Comparison of ENCODE assay signal across 18 cellular contexts in genomic region chr7:3309140-3309539, GRCh38. TPM values are rescaled to one million over a fixed set of nuclear protein-coding genes. Genes with fewer than 3 reads are reported as not detected.
DNase-seq lines count a peak whose midpoint lies in the region; ATAC-seq and TF ChIP-seq lines count a peak whose summit lies in the region.
"Had no signal": no experiment of that assay in that cellular context is flagged by ENCODE, and none has a peak within 500 bp of the region (broad histone marks: within the 10 kb centered on the region; RNA-seq: fewer than 3 reads in every experiment).

No MANE protein-coding gene starts in this region.

- ATAC-seq in GM18517 (IDR thresholded peaks at IDR 0.05; ENCODE audit: unreplicated experiment): no peak
- ATAC-seq: lower lobe of right lung; naive thymus-derived CD8-positive, alpha-beta T cell had no signal

- no peaks in the 10 kb centered on the region for H3K27me3 ChIP-seq in breast epithelium
- H3K27me3 ChIP-seq: SJCRH30 had no signal

- TF ChIP-seq CTCF in MCF 10A (IDR thresholded peaks at IDR 0.05; ENCODE audit: unreplicated experiment): peak; percentile 20
- no peak for TF ChIP-seq CTCF in breast epithelium (IDR thresholded peaks at IDR 0.05)
- no peak for TF ChIP-seq CTCF in choroid plexus epithelial cell (conservative IDR thresholded peaks at IDR 0.05; ENCODE audit: low read depth, low read length)
- no peak for TF ChIP-seq CTCF in progenitor cell of endocrine pancreas (IDR thresholded peaks at IDR 0.05; ENCODE audit: unreplicated experiment)

- TF ChIP-seq POLR2A in breast epithelium (IDR thresholded peaks at IDR 0.05): no peak

- H3K4me1 Mint-ChIP-seq in MCF 10A (ENCODE audit: insufficient read depth, unreplicated experiment) (no peaks in the 10 kb centered on the region), progenitor cell of endocrine pancreas (ENCODE audit: low read depth) (peaks cover 14% of the 10 kb centered on the region)
- H3K4me1 Mint-ChIP-seq: naive thymus-derived CD8-positive, alpha-beta T cell had no signal

- H3K9me3 Mint-ChIP-seq in MCF 10A (ENCODE audit: unreplicated experiment) (no peaks in the 10 kb centered on the region), progenitor cell of endocrine pancreas (ENCODE audit: low read depth) (no peaks in the 10 kb centered on the region)
- H3K9me3 Mint-ChIP-seq: activated T-helper 1 cell treated with anti-CD3 and anti-CD28 coated beads, Interleukin-12 subunit alpha, Interleukin-12 subunit beta, Interleukin-2, Interleukin-4 antibody, amounts not matched to agents 30 ng/mL and 10 ng/mL and 1 ng/mL, durations not matched to agents 14 hours and 24 hours and 36 hours; naive thymus-derived CD8-positive, alpha-beta T cell had no signal

- POLR2A ChIA-PET in MCF 10A (lab: Yijun Ruan, JAX): no interaction called here

- DNase-seq in MCF 10A (ENCODE audit: unreplicated experiment) (peak; percentile 55), breast epithelium (ENCODE audit: low spot score in 2 of 2) (no peak), NCI-H69 (lab: John Stamatoyannopoulos, UW) (peak; percentile 74), choroid plexus epithelial cell (ENCODE audit: low read depth) (peak; percentile 15), progenitor cell of endocrine pancreas (ENCODE audit: low spot score, unreplicated experiment) (no peak), islet precursor cell (no peak), AML-193 (lab: John Stamatoyannopoulos, UW) (no peak)
- DNase-seq: activated CD4-positive, alpha-beta T cell treated with anti-CD3 and anti-CD28 coated beads, Interleukin-2, amount 50 U/mL, for 48 hours; caudate nucleus; lower lobe of right lung; MG63; naive thymus-derived CD8-positive, alpha-beta T cell; retina had no signal

- H3K27ac ChIP-seq in breast epithelium: no peak overlapping the region
- H3K27ac ChIP-seq: lower lobe of right lung, SJCRH30 had no signal

- H3K36me3 Mint-ChIP-seq in MCF 10A (ENCODE audit: insufficient read depth, unreplicated experiment): no peaks in the 10 kb centered on the region
- H3K36me3 Mint-ChIP-seq in progenitor cell of endocrine pancreas (ENCODE audit: insufficient read depth): no peaks in the 10 kb centered on the region
- H3K36me3 Mint-ChIP-seq: naive thymus-derived CD8-positive, alpha-beta T cell had no signal

- CTCF ChIA-PET in MCF 10A (lab: Yijun Ruan, JAX): interaction anchor here (0.6 kb wide), 4 partner anchors 8 to 546 kb away, joined by 3 to 4 read pairs (median 3); partner anchors contain the start of gene SDK1

- H3K4me3 ChIP-seq in breast epithelium (no peak overlapping the region), choroid plexus epithelial cell (ENCODE audit: low read depth, low read length) (no peak overlapping the region)
- H3K4me3 ChIP-seq: lower lobe of right lung, MG63, SJCRH30 had no signal

- H3K4me3 Mint-ChIP-seq in MCF 10A (ENCODE audit: unreplicated experiment): no peak overlapping the region
- H3K4me3 Mint-ChIP-seq in progenitor cell of endocrine pancreas (ENCODE audit: low read depth): no peak overlapping the region
- H3K4me3 Mint-ChIP-seq: activated T-helper 1 cell treated with anti-CD3 and anti-CD28 coated beads, Interleukin-12 subunit alpha, Interleukin-12 subunit beta, Interleukin-2, Interleukin-4 antibody, amounts not matched to agents 30 ng/mL and 10 ng/mL and 1 ng/mL, durations not matched to agents 14 hours and 24 hours and 36 hours; B cell; naive thymus-derived CD8-positive, alpha-beta T cell had no signal

- H3K36me3 ChIP-seq in breast epithelium: no peaks in the 10 kb centered on the region
- H3K36me3 ChIP-seq: lower lobe of right lung, MG63, SJCRH30 had no signal

- H3K27ac Mint-ChIP-seq in MCF 10A (ENCODE audit: low read depth, unreplicated experiment): no peak overlapping the region
- H3K27ac Mint-ChIP-seq in progenitor cell of endocrine pancreas: no peak overlapping the region
- H3K27ac Mint-ChIP-seq: activated T-helper 1 cell treated with anti-CD3 and anti-CD28 coated beads, Interleukin-12 subunit alpha, Interleukin-12 subunit beta, Interleukin-2, Interleukin-4 antibody, amounts not matched to agents 30 ng/mL and 10 ng/mL and 1 ng/mL, durations not matched to agents 14 hours and 24 hours and 36 hours; B cell; naive thymus-derived CD8-positive, alpha-beta T cell had no signal

- no peaks in the 10 kb centered on the region for H3K9me3 ChIP-seq in breast epithelium
- H3K9me3 ChIP-seq: lower lobe of right lung, MG63, SJCRH30 had no signal

- no peaks in the 10 kb centered on the region for H3K4me1 ChIP-seq in breast epithelium
- H3K4me1 ChIP-seq: lower lobe of right lung, SJCRH30 had no signal

- intact Hi-C loops in MCF 10A (cut with micrococcal nuclease) (loop anchor here (2.0 to 5.0 kb wide), 2 partner anchors 1168 to 1322 kb away; no protein-coding TSS in a partner anchor), breast epithelium (cut with DNase I; ENCODE audit: low total_unique reads) (no loop called here)

- H3K27me3 Mint-ChIP-seq in MCF 10A (ENCODE audit: insufficient read depth, unreplicated experiment): no peaks in the 10 kb centered on the region
- H3K27me3 Mint-ChIP-seq in progenitor cell of endocrine pancreas: no peaks in the 10 kb centered on the region

- BruUV-seq in MCF 10A (replicated peaks; lab: Mats Ljungman, UMichigan): no TSS peak

RNA-seq across cellular contexts. Expression of gene SDK1, which starts 8.1 kb away (rescaled TPM):
- 1.5 and 3.3 TPM in 2 replicates for total RNA-seq in MCF 10A (2022)
- 10 to 100 TPM in 1 of 3 donors, 1 to 10 TPM in 2; 3.7 to 18.2 (median 6.6) TPM for total RNA-seq in breast epithelium
- 37.6 and 39.6 TPM in 2 replicates for total RNA-seq in progenitor cell of endocrine pancreas
- total RNA-seq: HT-29 had no signal

Comparison
In these comparisons a context has a peak if more than half of its experiments do, and no peak if none do; other contexts are left out.
1. DNase-seq: peak in MCF 10A (single experiment), NCI-H69 (single experiment) and choroid plexus epithelial cell (single experiment); none in breast epithelium (0 of 2), progenitor cell of endocrine pancreas (single experiment), islet precursor cell (single experiment) and AML-193 (0 of 2).